In genomic region chr11:108221401-108221800, GRCh38 we compare ENCODE assay signal across 9 cellular contexts. TPM values are rescaled to one million over a fixed set of nuclear protein-coding genes. Genes with fewer than 3 reads are reported as not detected.
DNase-seq lines count a peak whose midpoint lies in the region; ATAC-seq and TF ChIP-seq lines count a peak whose summit lies in the region.
"Had no signal": no experiment of that assay in that cellular context is flagged by ENCODE, and none has a peak within 500 bp of the region (broad histone marks: within the 10 kb centered on the region; RNA-seq: fewer than 3 reads in every experiment).

No MANE protein-coding gene starts in this region.

- POLR2A ChIA-PET in activated CD4-positive, alpha-beta T cell treated with anti-CD3 and anti-CD28 coated beads, Interleukin-2, amount 10 ng/mL, durations not matched to agents 7 days and 5 days (lab: Charles Lee): interaction anchor here (0.7 to 1.0 kb wide), 2 partner anchors 16 to 626 kb away, joined by 3 to 4 read pairs; no protein-coding TSS in a partner anchor

- WGBS in liver: 4% methylated on average over 13 of the region's 13 CpGs
- WGBS in urinary bladder: 1% methylated on average over 13 of the region's 13 CpGs

- no peaks in the 10 kb centered on the region for H3K27me3 ChIP-seq in liver (ENCODE audit: control insufficient read depth in 4 of 4, insufficient read depth in 4 of 4, low read length in 3 of 4)

- H3K27me3 Mint-ChIP-seq in activated CD4-positive, alpha-beta T cell treated with anti-CD3 and anti-CD28 coated beads, Interleukin-2, amount 10 ng/mL, durations not matched to agents 7 days and 5 days: no peaks in the 10 kb centered on the region
- H3K27me3 Mint-ChIP-seq: activated naive CD8-positive, alpha-beta T cell treated with anti-CD3 and anti-CD28 coated beads, Interleukin-2, amount 10 ng/mL, durations not matched to agents 7 days and 5 days had no signal

- no peak overlapping the region for H3K27ac Mint-ChIP-seq in activated CD4-positive, alpha-beta T cell treated with anti-CD3 and anti-CD28 coated beads, Interleukin-2, amount 10 ng/mL, durations not matched to agents 7 days and 5 days
- H3K27ac Mint-ChIP-seq: activated naive CD8-positive, alpha-beta T cell treated with anti-CD3 and anti-CD28 coated beads, Interleukin-2, amount 10 ng/mL, durations not matched to agents 7 days and 5 days had no signal

- CTCF ChIA-PET in activated CD4-positive, alpha-beta T cell treated with anti-CD3 and anti-CD28 coated beads, Interleukin-2, amount 10 ng/mL, durations not matched to agents 7 days and 5 days (lab: Charles Lee): interaction anchor here (1.2 to 2.1 kb wide), 2 partner anchors 8 to 426 kb away, joined by 5 read pairs; no protein-coding TSS in a partner anchor

- peaks cover 4 to 32% (median 16%) of the 10 kb centered on the region in 4 donors for H3K4me1 ChIP-seq in liver (ENCODE audit: control insufficient read depth in 4 of 4, insufficient read depth in 4 of 4, low read length in 3 of 4)
- H3K4me1 ChIP-seq in urinary bladder (ENCODE audit: insufficient read depth): peaks cover 7% of the 10 kb centered on the region

- H3K9me3 ChIP-seq in liver (ENCODE audit: control insufficient read depth in 4 of 4, low read length in 3 of 4): no peaks in the 10 kb centered on the region

- H3K9ac ChIP-seq in liver (ENCODE audit: low read depth in 1 of 2, low read length in 2 of 2): peak overlapping the region; percentile 93 to 97

- no peak for ATAC-seq in HG02759 (IDR thresholded peaks at IDR 0.05; ENCODE audit: unreplicated experiment)
- no peak for ATAC-seq in HG02623 (IDR thresholded peaks at IDR 0.05; ENCODE audit: unreplicated experiment)
- no peak for ATAC-seq in GM21526 (IDR thresholded peaks at IDR 0.05; ENCODE audit: low FRiP score, unreplicated experiment)

- H3K4me3 Mint-ChIP-seq in activated CD4-positive, alpha-beta T cell treated with anti-CD3 and anti-CD28 coated beads, Interleukin-2, amount 10 ng/mL, durations not matched to agents 7 days and 5 days: no peak overlapping the region
- H3K4me3 Mint-ChIP-seq: activated naive CD8-positive, alpha-beta T cell treated with anti-CD3 and anti-CD28 coated beads, Interleukin-2, amount 10 ng/mL, durations not matched to agents 7 days and 5 days had no signal

- H3K27ac ChIP-seq in liver (ENCODE audit: low read depth in 1 of 2, low read length in 2 of 2) (peak overlapping the region; percentile 84 to 96), urinary bladder (ENCODE audit: low read depth) (no peak overlapping the region)

- no peaks in the 10 kb centered on the region for H3K36me3 ChIP-seq in liver (ENCODE audit: control insufficient read depth in 4 of 4, insufficient read depth in 3 of 4, low read depth in 1 of 4, low read length in 3 of 4)
- no peaks in the 10 kb centered on the region for H3K36me3 ChIP-seq in urinary bladder (ENCODE audit: insufficient read depth)

- H3K4me3 ChIP-seq in liver (ENCODE audit: low read depth in 1 of 3, low read length in 3 of 3): peak overlapping the region; percentile 67 to 100 (median 75)
- H3K4me3 ChIP-seq in urinary bladder (ENCODE audit: low read depth, low read length): peak overlapping the region; percentile 73

- no peak for TF ChIP-seq RAD21 in liver (IDR thresholded peaks at IDR 0.05)

- no peaks in the 10 kb centered on the region for H3K9me3 Mint-ChIP-seq in activated CD4-positive, alpha-beta T cell treated with anti-CD3 and anti-CD28 coated beads, Interleukin-2, amount 10 ng/mL, durations not matched to agents 7 days and 5 days
- H3K9me3 Mint-ChIP-seq: activated naive CD8-positive, alpha-beta T cell treated with anti-CD3 and anti-CD28 coated beads, Interleukin-2, amount 10 ng/mL, durations not matched to agents 7 days and 5 days had no signal

- peaks cover 46% of the 10 kb centered on the region for H3K36me3 Mint-ChIP-seq in activated CD4-positive, alpha-beta T cell treated with anti-CD3 and anti-CD28 coated beads, Interleukin-2, amount 10 ng/mL, durations not matched to agents 7 days and 5 days (ENCODE audit: low read depth)

- peaks cover 40% of the 10 kb centered on the region for H3K4me1 Mint-ChIP-seq in activated CD4-positive, alpha-beta T cell treated with anti-CD3 and anti-CD28 coated beads, Interleukin-2, amount 10 ng/mL, durations not matched to agents 7 days and 5 days

- peak; percentile 6 for DNase-seq in activated CD4-positive, alpha-beta T cell treated with anti-CD3 and anti-CD28 coated beads, Interleukin-2, amount 10 ng/mL, durations not matched to agents 7 days and 5 days
- DNase-seq in activated CD4-positive, alpha-beta T cell treated with anti-CD3 and anti-CD28 coated beads for 48 hours: no peak
- peak; percentile 50 for DNase-seq in astrocyte of the hippocampus (ENCODE audit: low read depth, low spot score)
- DNase-seq: activated naive CD8-positive, alpha-beta T cell treated with anti-CD3 and anti-CD28 coated beads, Interleukin-2, amount 10 ng/mL, durations not matched to agents 7 days and 5 days had no signal

- no peak for TF ChIP-seq CTCF in liver (IDR thresholded peaks at IDR 0.05; ENCODE audit: low read depth, low read length, missing input control)

TF ChIP-seq in liver, 16 proteins besides CTCF, POLR2A, EP300 and RAD21:
- TF ChIP-seq FOXA2 (IDR thresholded peaks at IDR 0.05): no peak
- TF ChIP-seq, protein P1, sequence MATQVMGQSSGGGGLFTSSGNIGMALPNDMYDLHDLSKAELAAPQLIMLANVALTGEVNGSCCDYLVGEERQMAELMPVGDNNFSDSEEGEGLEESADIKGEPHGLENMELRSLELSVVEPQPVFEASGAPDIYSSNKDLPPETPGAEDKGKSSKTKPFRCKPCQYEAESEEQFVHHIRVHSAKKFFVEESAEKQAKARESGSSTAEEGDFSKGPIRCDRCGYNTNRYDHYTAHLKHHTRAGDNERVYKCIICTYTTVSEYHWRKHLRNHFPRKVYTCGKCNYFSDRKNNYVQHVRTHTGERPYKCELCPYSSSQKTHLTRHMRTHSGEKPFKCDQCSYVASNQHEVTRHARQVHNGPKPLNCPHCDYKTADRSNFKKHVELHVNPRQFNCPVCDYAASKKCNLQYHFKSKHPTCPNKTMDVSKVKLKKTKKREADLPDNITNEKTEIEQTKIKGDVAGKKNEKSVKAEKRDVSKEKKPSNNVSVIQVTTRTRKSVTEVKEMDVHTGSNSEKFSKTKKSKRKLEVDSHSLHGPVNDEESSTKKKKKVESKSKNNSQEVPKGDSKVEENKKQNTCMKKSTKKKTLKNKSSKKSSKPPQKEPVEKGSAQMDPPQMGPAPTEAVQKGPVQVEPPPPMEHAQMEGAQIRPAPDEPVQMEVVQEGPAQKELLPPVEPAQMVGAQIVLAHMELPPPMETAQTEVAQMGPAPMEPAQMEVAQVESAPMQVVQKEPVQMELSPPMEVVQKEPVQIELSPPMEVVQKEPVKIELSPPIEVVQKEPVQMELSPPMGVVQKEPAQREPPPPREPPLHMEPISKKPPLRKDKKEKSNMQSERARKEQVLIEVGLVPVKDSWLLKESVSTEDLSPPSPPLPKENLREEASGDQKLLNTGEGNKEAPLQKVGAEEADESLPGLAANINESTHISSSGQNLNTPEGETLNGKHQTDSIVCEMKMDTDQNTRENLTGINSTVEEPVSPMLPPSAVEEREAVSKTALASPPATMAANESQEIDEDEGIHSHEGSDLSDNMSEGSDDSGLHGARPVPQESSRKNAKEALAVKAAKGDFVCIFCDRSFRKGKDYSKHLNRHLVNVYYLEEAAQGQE (IDR thresholded peaks at IDR 0.05): peak; percentile 21

RNA-seq across cellular contexts. Expression of gene NPAT, which starts 1.0 kb away (rescaled TPM):
- total RNA-seq in activated CD4-positive, alpha-beta T cell treated with anti-CD3 and anti-CD28 coated beads, Interleukin-2, amount 10 ng/mL, durations not matched to agents 7 days and 5 days: 10 to 100 TPM; 49.8 to 74.6 TPM
- total RNA-seq in liver: 10 to 100 TPM in 1 of 2 donors, 1 to 10 TPM in 1; 8.5 to 12.7 TPM
- 1 to 10 TPM; 1.6 to 3.3 TPM for polyA plus RNA-seq in liver
- total RNA-seq in urinary bladder: 38.2 TPM
- polyA plus RNA-seq in urinary bladder: 5.9 TPM

RNA-seq across cellular contexts. Expression of gene ATM, which starts 1.5 kb away (rescaled TPM):
- total RNA-seq in activated CD4-positive, alpha-beta T cell treated with anti-CD3 and anti-CD28 coated beads, Interleukin-2, amount 10 ng/mL, durations not matched to agents 7 days and 5 days: 100 to 1,000 TPM; 227 to 242 TPM
- total RNA-seq in liver (10 to 100 TPM; 31.3 to 65.7 TPM), urinary bladder (267 TPM)
- polyA plus RNA-seq in liver (10 to 100 TPM in 1 of 2 donors, 1 to 10 TPM in 1; 9.9 to 10.4 TPM), urinary bladder (23.7 TPM)
